25 cellular contexts compared by ENCODE assay signal in the genomic region with DNA sequence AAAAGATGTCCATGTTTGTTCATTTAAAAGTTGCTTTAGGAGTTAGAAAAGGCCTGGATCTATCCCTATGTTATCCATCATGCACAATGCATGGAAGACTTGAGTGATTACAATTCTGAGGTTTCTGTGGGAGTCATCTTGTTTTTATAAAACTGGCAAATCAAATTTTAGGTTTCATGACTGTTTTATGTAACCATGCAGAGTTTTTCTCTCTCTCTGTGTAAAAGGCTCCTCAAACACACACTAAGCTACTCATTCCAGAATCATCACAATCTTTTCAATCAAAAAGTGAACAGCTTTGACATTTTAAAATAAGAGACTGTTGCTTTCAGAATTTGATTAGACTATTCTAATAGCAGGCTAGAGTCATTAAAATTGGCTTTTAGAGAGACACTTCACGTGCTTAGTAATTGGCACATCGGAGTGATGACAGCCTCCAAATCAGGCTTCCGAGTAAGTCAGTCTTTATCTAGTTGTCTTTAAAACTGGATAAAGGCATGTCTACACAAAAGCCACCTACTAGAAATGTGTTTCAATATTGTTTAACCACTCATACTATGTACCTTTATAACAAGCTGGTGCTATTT. TPM values are rescaled to one million over a fixed set of nuclear protein-coding genes. Genes with fewer than 3 reads are reported as not detected.
A peak's percentile ranks its signal among the peaks of the same experiment; 100 is the strongest.
DNase-seq lines count a peak whose midpoint lies in the region; ATAC-seq and TF ChIP-seq lines count a peak whose summit lies in the region.
"Had no signal": no experiment of that assay in that cellular context is flagged by ENCODE, and none has a peak within 500 bp of the region (broad histone marks: within the 10 kb centered on the region; RNA-seq: fewer than 3 reads in every experiment).

No MANE protein-coding gene starts in this region.

- H3K36me3 ChIP-seq in IMR-90 (ENCODE audit: control insufficient read depth, insufficient read depth, low read length) (no peaks in the 10 kb centered on the region), left ventricle myocardium inferior (no peaks in the 10 kb centered on the region), suprapubic skin (no peaks in the 10 kb centered on the region), sigmoid colon (no peaks in the 10 kb centered on the region)
- H3K36me3 ChIP-seq: BLaER1 treated with 17β-estradiol and CSF1 and Interleukin-3, amounts not matched to agents 10 nM and 100 nM had no signal

- CTCF ChIA-PET in IMR-90 (lab: Yijun Ruan, JAX), result no interaction called here

- intact Hi-C loops in IMR-90 (cut with micrococcal nuclease), result no loop called here
- intact Hi-C loops in left ventricle myocardium inferior (cut with micrococcal nuclease), result no loop called here
- intact Hi-C loops in sigmoid colon (cut with DNase I), result no loop called here

- no peak overlapping the region for H3K4me2 ChIP-seq in IMR-90 (ENCODE audit: low read depth, low read length)
- H3K4me2 ChIP-seq: BLaER1 treated with 17β-estradiol and CSF1 and Interleukin-3, amounts not matched to agents 10 nM and 100 nM had no signal

- H3K9me3 ChIP-seq in IMR-90 (ENCODE audit: control insufficient read depth, insufficient read depth, low read length) (no peaks in the 10 kb centered on the region), left ventricle myocardium inferior (replicated peaks) (no peaks in the 10 kb centered on the region), suprapubic skin (no peaks in the 10 kb centered on the region), sigmoid colon (no peaks in the 10 kb centered on the region)
- H3K9me3 ChIP-seq: BLaER1 treated with 17β-estradiol and CSF1 and Interleukin-3, amounts not matched to agents 10 nM and 100 nM had no signal

- H2AK5ac ChIP-seq in IMR-90 (ENCODE audit: low read depth, low read length), result no peak overlapping the region

- no peaks in the 10 kb centered on the region for H3K9me3 Mint-ChIP-seq in nephron progenitor cell
- H3K9me3 Mint-ChIP-seq: CD4-positive, alpha-beta T cell; H9 had no signal

- no peak overlapping the region for H2BK20ac ChIP-seq in IMR-90 (ENCODE audit: low read depth, low read length)

- peaks cover 3% of the 10 kb centered on the region; the same call in 1 of the 2 replicates for H3K4me1 ChIP-seq in IMR-90 (ENCODE audit: control insufficient read depth, insufficient read depth, low read length)
- H3K4me1 ChIP-seq in left ventricle myocardium inferior, result peaks cover 50% of the 10 kb centered on the region
- no peaks in the 10 kb centered on the region for H3K4me1 ChIP-seq in suprapubic skin
- H3K4me1 ChIP-seq in sigmoid colon, result no peaks in the 10 kb centered on the region
- H3K4me1 ChIP-seq: BLaER1 treated with 17β-estradiol and CSF1 and Interleukin-3, amounts not matched to agents 10 nM and 100 nM had no signal

- BruUV-seq in IMR-90 (replicated peaks; lab: Mats Ljungman, UMichigan), result no TSS peak

- no peak overlapping the region for H2BK120ac ChIP-seq in IMR-90 (ENCODE audit: low read depth, low read length)

- no peaks in the 10 kb centered on the region for H3K9me1 ChIP-seq in IMR-90 (ENCODE audit: insufficient read depth, low read length)

- TF ChIP-seq CTCF in IMR-90 (conservative IDR thresholded peaks at IDR 0.05; ENCODE audit: low read depth, low read length) (no peak), left ventricle myocardium inferior (IDR thresholded peaks at IDR 0.05; ENCODE audit: borderline replicate concordance) (no peak), nephron progenitor cell (IDR thresholded peaks at IDR 0.05) (no peak), suprapubic skin (IDR thresholded peaks at IDR 0.05) (no peak), sigmoid colon (IDR thresholded peaks at IDR 0.05) (no peak)

- no peak overlapping the region for H2AFZ ChIP-seq in IMR-90 (replicated peaks; ENCODE audit: low read length, poor library complexity)
- H2AFZ ChIP-seq: GM23248 had no signal

- DNase-seq in IMR-90 (peak; percentile 34), left ventricle myocardium inferior (no peak), nephron progenitor cell (no peak), dedifferentiated amniotic fluid mesenchymal stem cell (ENCODE audit: extremely low spot score) (no peak), suprapubic skin (ENCODE audit: low spot score in 2 of 2) (no peak), sigmoid colon (no peak)
- no peak for DNase-seq in activated CD4-positive, alpha-beta T cell treated with anti-CD3 and anti-CD28 coated beads for 48 hours
- DNase-seq: AML-193; CD4-positive, alpha-beta T cell; GM23248; H9; MV-4-11; NCI-H1105; NCI-H146; NCI-H1930; NCI-H2107; NCI-H446 treated with DMSO at 0.1 percent for 48 hours; NCI-H526; NCI-H82; SIG-M5 had no signal

- H3K56ac ChIP-seq in IMR-90 (ENCODE audit: extremely low read depth, insufficient read depth, low read length), result no peak overlapping the region

- H4K20me1 ChIP-seq in IMR-90 (ENCODE audit: insufficient read depth, low read length), result no peaks in the 10 kb centered on the region
- H4K20me1 ChIP-seq: BLaER1 treated with 17β-estradiol and CSF1 and Interleukin-3, amounts not matched to agents 10 nM and 100 nM had no signal

- TF ChIP-seq RAD21 in IMR-90 (IDR thresholded peaks at IDR 0.05; ENCODE audit: low read length), result no peak

- POLR2A ChIA-PET in IMR-90 (lab: Charles Lee; ENCODE audit: unreplicated experiment), result no interaction called here

- no peak overlapping the region for H2BK15ac ChIP-seq in IMR-90 (ENCODE audit: low read depth, low read length)

- in situ Hi-C loops in IMR-90 (cut with MboI; ENCODE audit: low sequenced_read_pairs), result no loop called here

- dilution Hi-C loops in IMR-90 (cut with HindIII; ENCODE audit: low sequenced_read_pairs, unreplicated experiment), result no loop called here

- no peak overlapping the region for H2BK5ac ChIP-seq in IMR-90 (ENCODE audit: low read depth, low read length, poor library complexity, severe bottlenecking)

- TF ChIP-seq POLR2A in IMR-90 (IDR thresholded peaks at IDR 0.05; ENCODE audit: low read depth, low read length), result no peak
- no peak for TF ChIP-seq POLR2A in suprapubic skin (IDR thresholded peaks at IDR 0.05)
- no peak for TF ChIP-seq POLR2A in sigmoid colon (IDR thresholded peaks at IDR 0.05)

- H3K27me3 ChIP-seq in IMR-90 (ENCODE audit: control insufficient read depth, insufficient read depth, low read length), result no peaks in the 10 kb centered on the region
- H3K27me3 ChIP-seq in left ventricle myocardium inferior (ENCODE audit: low read depth), result no peaks in the 10 kb centered on the region
- H3K27me3 ChIP-seq in suprapubic skin, result no peaks in the 10 kb centered on the region
- no peaks in the 10 kb centered on the region for H3K27me3 ChIP-seq in sigmoid colon
- H3K27me3 ChIP-seq: BLaER1 treated with 17β-estradiol and CSF1 and Interleukin-3, amounts not matched to agents 10 nM and 100 nM had no signal

- H3K14ac ChIP-seq in IMR-90 (replicated peaks; ENCODE audit: low read depth, low read length), result no peak overlapping the region

- WGBS in IMR-90 (ENCODE audit: extremely low coverage in 2 of 2, insufficient read length in 1 of 2), 2 experiments, result no CpG with 5 or more reads among the region's 3 CpGs
- WGBS in suprapubic skin, result 59% methylated on average over 3 of the region's 3 CpGs
- 82 to 86% methylated on average over 3 of the region's 3 CpGs for WGBS in sigmoid colon, 2 donors

- H3K27ac ChIP-seq in IMR-90 (ENCODE audit: insufficient read depth, low read length), result no peak overlapping the region
- peak overlapping the region; percentile 39 for H3K27ac ChIP-seq in left ventricle myocardium inferior (replicated peaks)
- H3K27ac ChIP-seq in suprapubic skin, result no peak overlapping the region
- no peak overlapping the region for H3K27ac ChIP-seq in sigmoid colon
- H3K27ac ChIP-seq: BLaER1 treated with 17β-estradiol and CSF1 and Interleukin-3, amounts not matched to agents 10 nM and 100 nM; GM23248; RWPE1 had no signal

- H3K4ac ChIP-seq in IMR-90 (ENCODE audit: low read depth, low read length), result no peak overlapping the region

- H3K27ac Mint-ChIP-seq in nephron progenitor cell, result peak overlapping the region; percentile 62
- H3K27ac Mint-ChIP-seq: CD4-positive, alpha-beta T cell; H9 had no signal

- TF ChIP-seq EP300 in suprapubic skin (IDR thresholded peaks at IDR 0.05) (no peak), sigmoid colon (IDR thresholded peaks at IDR 0.05) (no peak)

- ATAC-seq in IMR-90 (ENCODE audit: low read depth) (no peak), SK-N-SH treated with all-trans-retinoic acid at 6 μM for 48 hours (no peak)
- ATAC-seq: HepG2, K562 had no signal

- no peak overlapping the region for H4K5ac ChIP-seq in IMR-90 (ENCODE audit: low read depth, low read length)

- H2AK9ac ChIP-seq in IMR-90 (replicated peaks; ENCODE audit: low read depth, low read length, poor library complexity), result no peak overlapping the region

- peaks cover 20% of the 10 kb centered on the region for H3K4me1 Mint-ChIP-seq in nephron progenitor cell

- H3K23ac ChIP-seq in IMR-90 (ENCODE audit: low read depth, low read length), result no peak overlapping the region

- peaks cover 25% of the 10 kb centered on the region for H3K36me3 Mint-ChIP-seq in nephron progenitor cell (ENCODE audit: low read depth)

- H3K79me1 ChIP-seq in IMR-90 (ENCODE audit: low read depth in 1 of 2, low read length in 2 of 2), result peaks cover 4 to 10% of the 10 kb centered on the region in 2 experiments; a peak in 3 of 4 replicates

- no peak overlapping the region for H3K4me3 Mint-ChIP-seq in nephron progenitor cell
- H3K4me3 Mint-ChIP-seq: CD4-positive, alpha-beta T cell; H9 had no signal

- no peak overlapping the region for H4K91ac ChIP-seq in IMR-90 (ENCODE audit: insufficient read depth, low read depth, low read length)

- H3K4me3 ChIP-seq in IMR-90 (ENCODE audit: insufficient read depth, low read depth, low read length) (no peak overlapping the region), left ventricle myocardium inferior (peak overlapping the region; percentile 2), suprapubic skin (no peak overlapping the region), sigmoid colon (no peak overlapping the region)
- H3K4me3 ChIP-seq: BLaER1 treated with 17β-estradiol and CSF1 and Interleukin-3, amounts not matched to agents 10 nM and 100 nM; GM23248; K562 had no signal

- no peaks in the 10 kb centered on the region for H3K27me3 Mint-ChIP-seq in nephron progenitor cell (ENCODE audit: low read depth, poor library complexity)

- no peak overlapping the region for H3K9ac ChIP-seq in IMR-90 (ENCODE audit: low read depth, low read length)
- H3K9ac ChIP-seq: BLaER1 treated with 17β-estradiol and CSF1 and Interleukin-3, amounts not matched to agents 10 nM and 100 nM; GM23248 had no signal

- H4K8ac ChIP-seq in IMR-90 (ENCODE audit: low read depth in 2 of 2, low read length in 2 of 2), result no peak overlapping the region

- H3K18ac ChIP-seq in IMR-90 (ENCODE audit: low read depth, low read length), result no peak overlapping the region; the same call in 1 of the 2 replicates

TF ChIP-seq in SK-N-SH treated with all-trans-retinoic acid at 6 μM for 48 hours, 23 proteins besides CTCF, POLR2A, EP300 and RAD21 (continues in another document):
- TF ChIP-seq TCF4 (CRISPR knock-in tag; IDR thresholded peaks at IDR 0.05; ENCODE audit: borderline replicate concordance), result 0 out of 2 replicates have a peak, but pooled peaks have one; percentile 44

RNA-seq across cellular contexts. Expression of a gene that starts 31.9 kb away (rescaled TPM):
- total RNA-seq in IMR-90 (2012; rRNA removed) (20.8 and 21.3 TPM in 2 replicates), left ventricle myocardium inferior (20.9 TPM), suprapubic skin (10 to 100 TPM in 1 of 4 donors, 1 to 10 TPM in 3; 5.8 to 18.9 (median 6.9) TPM), sigmoid colon (10 to 100 TPM in 2 of 4 donors, 1 to 10 TPM in 2; 4.6 to 12.4 (median 10.0) TPM)
- polyA plus RNA-seq in IMR-90 (2012; rRNA removed) (20.4 and 21.7 TPM in 2 replicates), sigmoid colon (1 to 10 TPM in 2 of 3 donors, under 1 TPM in 1; 0.46 to 7.8 (median 2.5) TPM)
- 8.1 and 14.7 TPM in 2 replicates for polyA plus RNA-seq in IMR-90 (2012; cell fraction: cytosol; rRNA removed)
- polyA plus RNA-seq in IMR-90 (2012; cell fraction: nucleus; rRNA removed; ENCODE audit: low replicate concordance), result 28.9 and 30.5 TPM in 2 replicates
- total RNA-seq: CD4-positive, alpha-beta T cell; HepG2 had no signal
- polyA plus RNA-seq: HepG2 had no signal
